In genomic region chr3:132342183-132342582, GRCh38 we compare ENCODE assay signal across 1 cellular context.
TF ChIP-seq lines count a peak whose summit lies in the region.

No MANE protein-coding gene starts in this region.

TF ChIP-seq in HepG2, 621 proteins besides CTCF, POLR2A, EP300 and RAD21 (continued from another document):
- TF ChIP-seq UBTF (CRISPR knock-in tag; IDR thresholded peaks at IDR 0.05), result no peak
- TF ChIP-seq ZNF710 (CRISPR knock-in tag; IDR thresholded peaks at IDR 0.05; ENCODE audit: borderline replicate concordance), result no peak
- TF ChIP-seq NAIF1 (CRISPR knock-in tag; IDR thresholded peaks at IDR 0.05; ENCODE audit: borderline replicate concordance), result no peak
- TF ChIP-seq KAT2B (IDR thresholded peaks at IDR 0.05; ENCODE audit: borderline replicate concordance, low read depth, low read length), result no peak
- TF ChIP-seq POLR2AphosphoS5 (IDR thresholded peaks at IDR 0.05; ENCODE audit: low read depth, low read length), result no peak
- no peak for TF ChIP-seq MED13 (CRISPR knock-in tag; IDR thresholded peaks at IDR 0.05)
- no peak for TF ChIP-seq NBN (conservative IDR thresholded peaks at IDR 0.05)
- no peak for TF ChIP-seq ZMAT3 (CRISPR knock-in tag; conservative IDR thresholded peaks at IDR 0.05)
- no peak for TF ChIP-seq ZNF547 (CRISPR knock-in tag; IDR thresholded peaks at IDR 0.05)
- TF ChIP-seq, protein P1, sequence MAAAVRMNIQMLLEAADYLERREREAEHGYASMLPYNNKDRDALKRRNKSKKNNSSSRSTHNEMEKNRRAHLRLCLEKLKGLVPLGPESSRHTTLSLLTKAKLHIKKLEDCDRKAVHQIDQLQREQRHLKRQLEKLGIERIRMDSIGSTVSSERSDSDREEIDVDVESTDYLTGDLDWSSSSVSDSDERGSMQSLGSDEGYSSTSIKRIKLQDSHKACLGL (CRISPR knock-in tag; IDR thresholded peaks at IDR 0.05), result no peak
- TF ChIP-seq NR2F2 (IDR thresholded peaks at IDR 0.05; ENCODE audit: borderline replicate concordance, low read depth), result no peak
- no peak for TF ChIP-seq ERF (CRISPR knock-in tag; IDR thresholded peaks at IDR 0.05)
